In genomic region chr12:32706337-32707024, GRCh38 we compare ENCODE assay signal across 15 cellular contexts. TPM values are rescaled to one million over a fixed set of nuclear protein-coding genes. Genes with fewer than 3 reads are reported as not detected.
DNase-seq lines count a peak whose midpoint lies in the region; ATAC-seq, FAIRE-seq and TF ChIP-seq lines count a peak whose summit lies in the region.
"Had no signal": no experiment of that assay in that cellular context is flagged by ENCODE, and none has a peak within 500 bp of the region (broad histone marks: within the 10 kb centered on the region; RNA-seq: fewer than 3 reads in every experiment).

No MANE protein-coding gene starts in this region.

- no peak overlapping the region for H3K9ac ChIP-seq in GM12878 (ENCODE audit: control insufficient read depth, insufficient read depth, low read length)

- no peak for TF ChIP-seq CTCF in CD4-positive, alpha-beta T cell (IDR thresholded peaks at IDR 0.05)
- no peak for TF ChIP-seq CTCF in GM12878 (IDR thresholded peaks at IDR 0.05 in 2 of 3, conservative IDR thresholded peaks at IDR 0.05 in 1 of 3; ENCODE audit: control insufficient read depth in 2 of 3, extremely low read depth in 1 of 3, insufficient read depth in 1 of 3, low read depth in 3 of 3, low read length in 3 of 3)

- H3K36me3 Mint-ChIP-seq in activated CD4-positive, alpha-beta T cell treated with anti-CD3 and anti-CD28 coated beads for 36 hours (ENCODE audit: low read depth), result peaks cover 22% of the 10 kb centered on the region
- peaks cover 57% of the 10 kb centered on the region for H3K36me3 Mint-ChIP-seq in CD4-positive, alpha-beta T cell (ENCODE audit: low read depth)
- H3K36me3 Mint-ChIP-seq in T-helper 2 cell treated with Interferon-gamma antibody and Interleukin-4, amounts not matched to agents 5 μg/mL and 100 μg/mL, for 36 hours (ENCODE audit: low read depth), result peaks cover 37% of the 10 kb centered on the region

- H3K4me1 ChIP-seq in GM12878 (ENCODE audit: control insufficient read depth, insufficient read depth, low read length), result no peaks in the 10 kb centered on the region

- POLR2A ChIA-PET in activated CD4-positive, alpha-beta T cell treated with anti-CD3 and anti-CD28 coated beads for 36 hours (lab: Charles Lee), result no interaction called here
- POLR2A ChIA-PET in CD4-positive, alpha-beta T cell (lab: Charles Lee), result interaction anchor here (0.6 kb wide), 1 partner anchor 812 kb away, joined by 3 read pairs; no protein-coding TSS in a partner anchor
- POLR2A ChIA-PET in GM12878 (lab: Charles Lee), result interaction anchor here (0.6 kb wide), 1 partner anchor 17 kb away, joined by 3 read pairs; no protein-coding TSS in a partner anchor

- SMC1A ChIA-PET in GM12878 (lab: Charles Lee; ENCODE audit: uncharacterized antibody, unreplicated experiment), result interaction anchor here (1.5 to 2.7 kb wide), 6 partner anchors 9 to 1053 kb away, joined by 5 to 10 read pairs (median 8); no protein-coding TSS in a partner anchor

- H3K36me3 ChIP-seq in GM12878 (ENCODE audit: control insufficient read depth in 2 of 2, insufficient read depth in 2 of 2, low read length in 1 of 2), result peaks cover 4 to 18% of the 10 kb centered on the region in 2 experiments

- RAD21 ChIA-PET in GM12878 (lab: Charles Lee; ENCODE audit: unreplicated experiment), result interaction anchor here (0.6 to 1.5 kb wide), 3 partner anchors 25 to 1053 kb away, joined by 3 read pairs; no protein-coding TSS in a partner anchor

- WGBS in GM12878 (ENCODE audit: insufficient coverage, insufficient replicate concordance, low lambda C conversion rate, missing lambda C conversion rate), result 96% methylated on average over 2 of the region's 2 CpGs

- no peaks in the 10 kb centered on the region for H3K27me3 Mint-ChIP-seq in activated CD4-positive, alpha-beta T cell treated with anti-CD3 and anti-CD28 coated beads for 36 hours
- H3K27me3 Mint-ChIP-seq in CD4-positive, alpha-beta T cell, result no peaks in the 10 kb centered on the region
- H3K27me3 Mint-ChIP-seq in T-helper 2 cell treated with Interferon-gamma antibody and Interleukin-4, amounts not matched to agents 5 μg/mL and 100 μg/mL, for 36 hours (ENCODE audit: low read depth), result no peaks in the 10 kb centered on the region

- DNase-seq in activated CD4-positive, alpha-beta T cell treated with anti-CD3 and anti-CD28 coated beads for 36 hours, result no peak
- no peak for DNase-seq in activated CD4-positive, alpha-beta T cell treated with anti-CD3 and anti-CD28 coated beads, Interleukin-2, amount 50 U/mL, for 48 hours
- DNase-seq in CD4-positive, alpha-beta T cell, result no peak
- DNase-seq in T-helper 2 cell treated with Interferon-gamma antibody and Interleukin-4, amounts not matched to agents 5 μg/mL and 100 μg/mL, for 36 hours (ENCODE audit: low spot score), result no peak
- no peak for DNase-seq in GM12878 (ENCODE audit: low read depth, low spot score)
- DNase-seq in GDM1 (lab: John Stamatoyannopoulos, UW), result no peak
- DNase-seq in middle frontal gyrus (ENCODE audit: extremely low spot score, low spot score), result no peak
- DNase-seq: DMS79, Karpas-422, NCI-H1417 treated with DMSO at 0.1 percent for 48 hours, NCI-H2029, NCI-H2171 treated with DMSO at 0.1 percent for 48 hours, NCI-H774 had no signal

- ATAC-seq in activated CD4-positive, alpha-beta T cell treated with anti-CD3 and anti-CD28 coated beads for 36 hours, result peak; percentile 44
- no peak for ATAC-seq in CD4-positive, alpha-beta T cell (ENCODE audit: poor library complexity)
- ATAC-seq in GM12878 (no peak), GM19023 (IDR thresholded peaks at IDR 0.05; ENCODE audit: unreplicated experiment) (no peak)

- peak overlapping the region; percentile 58 for H3K27ac Mint-ChIP-seq in activated CD4-positive, alpha-beta T cell treated with anti-CD3 and anti-CD28 coated beads for 36 hours
- peak overlapping the region; percentile 27 for H3K27ac Mint-ChIP-seq in CD4-positive, alpha-beta T cell
- peak overlapping the region; percentile 56 for H3K27ac Mint-ChIP-seq in T-helper 2 cell treated with Interferon-gamma antibody and Interleukin-4, amounts not matched to agents 5 μg/mL and 100 μg/mL, for 36 hours

- BruUV-seq in GM12878 (replicated peaks; lab: Mats Ljungman, UMichigan), result no TSS peak

- no peaks in the 10 kb centered on the region for H4K20me1 ChIP-seq in GM12878 (ENCODE audit: control insufficient read depth, insufficient read depth)

- no peak overlapping the region for H3K4me2 ChIP-seq in GM12878 (ENCODE audit: control insufficient read depth, insufficient read depth)

- no peak overlapping the region for H2AFZ ChIP-seq in GM12878 (ENCODE audit: control insufficient read depth, low read depth, low read length)

- no peaks in the 10 kb centered on the region for H3K27me3 ChIP-seq in CD4-positive, alpha-beta T cell (ENCODE audit: control insufficient read depth, insufficient read depth, low read length)
- H3K27me3 ChIP-seq in GM12878 (replicated peaks in 1 of 2; ENCODE audit: control insufficient read depth in 2 of 2, insufficient read depth in 2 of 2, low read length in 1 of 2), result no peaks in the 10 kb centered on the region

- no peak for TF ChIP-seq POLR2A in GM12878 (IDR thresholded peaks at IDR 0.05; ENCODE audit: low read depth, low read length)

- H3K27ac ChIP-seq in CD4-positive, alpha-beta T cell (ENCODE audit: low read depth, low read length), result no peak overlapping the region
- H3K27ac ChIP-seq in GM12878 (ENCODE audit: control insufficient read depth, insufficient read depth), result no peak overlapping the region

- intact Hi-C loops in activated CD4-positive, alpha-beta T cell treated with anti-CD3 and anti-CD28 coated beads for 36 hours (cut with DNase I, micrococcal nuclease), result no loop called here
- intact Hi-C loops in CD4-positive, alpha-beta T cell (cut with DNase I, micrococcal nuclease), result no loop called here
- intact Hi-C loops in GM12878 (cut with micrococcal nuclease; ENCODE audit: unreplicated experiment), result no loop called here

- TF ChIP-seq RAD21 in GM12878 (IDR thresholded peaks at IDR 0.05; ENCODE audit: insufficient read depth, low read depth, low read length), result no peak

- CTCF ChIA-PET in activated CD4-positive, alpha-beta T cell treated with anti-CD3 and anti-CD28 coated beads for 36 hours (lab: Charles Lee), result interaction anchor here (0.9 to 1.2 kb wide), 2 partner anchors 16 to 318 kb away, joined by 3 read pairs; no protein-coding TSS in a partner anchor
- CTCF ChIA-PET in CD4-positive, alpha-beta T cell (lab: Charles Lee), result no interaction called here
- CTCF ChIA-PET in GM12878 (lab: Yijun Ruan, JAX), result interaction anchor here (0.6 to 3.3 kb wide), 4 partner anchors 8 to 49 kb away, joined by 3 to 15 read pairs (median 3); partner anchors contain the start of gene YARS2

- H3K4me3 Mint-ChIP-seq in activated CD4-positive, alpha-beta T cell treated with anti-CD3 and anti-CD28 coated beads for 36 hours, result no peak overlapping the region
- no peak overlapping the region for H3K4me3 Mint-ChIP-seq in CD4-positive, alpha-beta T cell
- H3K4me3 Mint-ChIP-seq in T-helper 2 cell treated with Interferon-gamma antibody and Interleukin-4, amounts not matched to agents 5 μg/mL and 100 μg/mL, for 36 hours, result peak overlapping the region; percentile 37

- in situ Hi-C loops in GM12878 (cut with MboI), result no loop called here

- H3K9me3 Mint-ChIP-seq in activated CD4-positive, alpha-beta T cell treated with anti-CD3 and anti-CD28 coated beads for 36 hours (ENCODE audit: low read depth), result no peaks in the 10 kb centered on the region
- H3K9me3 Mint-ChIP-seq in CD4-positive, alpha-beta T cell, result no peaks in the 10 kb centered on the region
- no peaks in the 10 kb centered on the region for H3K9me3 Mint-ChIP-seq in T-helper 2 cell treated with Interferon-gamma antibody and Interleukin-4, amounts not matched to agents 5 μg/mL and 100 μg/mL, for 36 hours

- no peak for FAIRE-seq in GM12878 (lab: Jason Lieb, UNC)
- FAIRE-seq: H1 had no signal

- H3K4me3 ChIP-seq in GM12878, result no peak overlapping the region

- peaks cover 8% of the 10 kb centered on the region for H3K4me1 Mint-ChIP-seq in activated CD4-positive, alpha-beta T cell treated with anti-CD3 and anti-CD28 coated beads for 36 hours
- H3K4me1 Mint-ChIP-seq in CD4-positive, alpha-beta T cell (ENCODE audit: low read depth), result peaks cover 3% of the 10 kb centered on the region
- peaks cover 47% of the 10 kb centered on the region for H3K4me1 Mint-ChIP-seq in T-helper 2 cell treated with Interferon-gamma antibody and Interleukin-4, amounts not matched to agents 5 μg/mL and 100 μg/mL, for 36 hours (ENCODE audit: low read depth)

- H3K79me2 ChIP-seq in GM12878 (ENCODE audit: control insufficient read depth, insufficient read depth, low read length), result peaks cover 4% of the 10 kb centered on the region

- H3K9me3 ChIP-seq in CD4-positive, alpha-beta T cell (ENCODE audit: control insufficient read depth, low read length), result no peaks in the 10 kb centered on the region
- no peaks in the 10 kb centered on the region for H3K9me3 ChIP-seq in GM12878 (replicated peaks; ENCODE audit: control insufficient read depth, insufficient read depth, low read length)

- TF ChIP-seq EP300 in GM12878 (IDR thresholded peaks at IDR 0.05; ENCODE audit: borderline replicate concordance in 1 of 2, control insufficient read depth in 1 of 2, low read depth in 2 of 2, low read length in 2 of 2), result no peak

RNA-seq across cellular contexts. Expression of gene DNM1L, which starts 27.4 kb away (rescaled TPM):
- total RNA-seq in activated CD4-positive, alpha-beta T cell treated with anti-CD3 and anti-CD28 coated beads for 36 hours, result 10 to 100 TPM; 67.1 to 68.5 TPM
- 10 to 100 TPM; 70.9 to 74.6 TPM for total RNA-seq in CD4-positive, alpha-beta T cell
- 708 and 711 TPM in 2 replicates for total RNA-seq in GM12878 (2013; cell fraction: nucleolus; rRNA removed)
- total RNA-seq in GM12878 (2014; rRNA removed) (65.2 and 76.6 TPM in 2 replicates), GM12878 (2014; rRNA removed; fragmentation: Illumina TruSeq; extraction: Trizol) (84.5 and 87.8 TPM in 2 replicates), GM12878 (2021) (63.2 and 64.6 TPM in 2 replicates)
- polyA plus RNA-seq in GM12878 (2011; ENCODE audit: low read depth), result 39.3 TPM
- polyA plus RNA-seq in GM12878 (2011; rRNA removed) (201 and 337 TPM in 2 replicates), GM12878 (2014; fragmentation: Illumina TruSeq; extraction: Trizol) (75.5 and 92.0 TPM in 2 replicates), GM12878 (2014; fragmentation: Nextera tagmentation; extraction: Ambion mirVana) (10 to 100 TPM; 23.1 to 29.3 TPM), GM12878 (2014; rRNA removed) (51.5 and 61.3 TPM in 2 replicates), GM12878 (2016; fragmentation: Nextera tagmentation; extraction: Ambion mirVana) (10 to 100 TPM; 57.6 to 64.7 TPM)
- 87.0 and 116 TPM in 2 replicates for polyA plus RNA-seq in GM12878 (2011; cell fraction: cytosol; rRNA removed)
- 234 and 366 TPM in 2 replicates for polyA plus RNA-seq in GM12878 (2011; cell fraction: nucleus; rRNA removed)
- polyA plus RNA-seq in GM12878 (2012), result 60.5 and 79.0 TPM in 2 replicates
- 162 and 255 TPM in 2 replicates for polyA minus RNA-seq in GM12878 (2011; rRNA and poly(A)+ RNA removed)
- 60.6 and 67.1 TPM in 2 replicates for polyA minus RNA-seq in GM12878 (2011; cell fraction: cytosol; rRNA and poly(A)+ RNA removed)
- polyA minus RNA-seq in GM12878 (2011; cell fraction: nucleus; rRNA and poly(A)+ RNA removed), result 159 and 161 TPM in 2 replicates

RNA-seq across cellular contexts. Expression of gene YARS2, which starts 49.2 kb away (rescaled TPM):
- 10 to 100 TPM; 33.0 to 45.9 TPM for total RNA-seq in activated CD4-positive, alpha-beta T cell treated with anti-CD3 and anti-CD28 coated beads for 36 hours
- 10 to 100 TPM; 12.0 to 13.0 TPM for total RNA-seq in CD4-positive, alpha-beta T cell
- 36.2 and 38.9 TPM in 2 replicates for total RNA-seq in GM12878 (2013; cell fraction: nucleolus; rRNA removed)
- total RNA-seq in GM12878 (2014; rRNA removed) (29.6 and 33.9 TPM in 2 replicates), GM12878 (2014; rRNA removed; fragmentation: Illumina TruSeq; extraction: Trizol) (28.0 and 31.3 TPM in 2 replicates), GM12878 (2021) (20.2 and 20.9 TPM in 2 replicates)
- 9.0 TPM for polyA plus RNA-seq in GM12878 (2011; ENCODE audit: low read depth)
- polyA plus RNA-seq in GM12878 (2011; rRNA removed) (29.4 and 46.4 TPM in 2 replicates), GM12878 (2014; fragmentation: Illumina TruSeq; extraction: Trizol) (22.1 and 24.8 TPM in 2 replicates), GM12878 (2014; fragmentation: Nextera tagmentation; extraction: Ambion mirVana) (10 to 100 TPM; 13.4 to 20.0 TPM), GM12878 (2014; rRNA removed) (27.5 and 29.7 TPM in 2 replicates), GM12878 (2016; fragmentation: Nextera tagmentation; extraction: Ambion mirVana) (10 to 100 TPM; 41.6 to 46.7 TPM)
- 18.4 and 25.6 TPM in 2 replicates for polyA plus RNA-seq in GM12878 (2011; cell fraction: cytosol; rRNA removed)
- polyA plus RNA-seq in GM12878 (2011; cell fraction: nucleus; rRNA removed), result 21.5 and 21.8 TPM in 2 replicates
- 15.2 TPM in 2 replicates for polyA plus RNA-seq in GM12878 (2012)
- polyA minus RNA-seq in GM12878 (2011; rRNA and poly(A)+ RNA removed), result 14.9 and 19.2 TPM in 2 replicates
- 10.1 and 11.0 TPM in 2 replicates for polyA minus RNA-seq in GM12878 (2011; cell fraction: cytosol; rRNA and poly(A)+ RNA removed)
- 18.5 and 36.4 TPM in 2 replicates for polyA minus RNA-seq in GM12878 (2011; cell fraction: nucleus; rRNA and poly(A)+ RNA removed)
